In genomic region chr2:53998834-53999233, GRCh38 we compare ENCODE assay signal across 25 cellular contexts.
"Had no signal": no experiment of that assay in that cellular context is flagged by ENCODE, and none has a peak within 500 bp of the region (broad histone marks: within the 10 kb centered on the region; RNA-seq: fewer than 3 reads in every experiment).

No MANE protein-coding gene starts in this region.

- H3K27me3 ChIP-seq: adrenal gland, Peyer's patch had no signal

- H3K4me1 ChIP-seq: adrenal gland, Peyer's patch had no signal

- H3K27ac Mint-ChIP-seq: activated B cell treated with CpG ODN at 0.5 μM for 24 hours; activated CD4-positive, alpha-beta memory T cell treated with anti-CD3 and anti-CD28 coated beads for 36 hours; activated CD4-positive, alpha-beta T cell treated with anti-CD3 and anti-CD28 coated beads, Interleukin-2, amount 10 ng/mL, durations not matched to agents 7 days and 5 days; activated naive CD4-positive, alpha-beta T cell treated with anti-CD3 and anti-CD28 coated beads, Interleukin-2, amount 10 ng/mL, durations not matched to agents 7 days and 5 days; activated naive CD8-positive, alpha-beta T cell treated with anti-CD3 and anti-CD28 coated beads, Interleukin-2, amount 10 ng/mL, durations not matched to agents 7 days and 5 days; activated T-helper 17 cell treated with anti-CD3 and anti-CD28 coated beads, Interleukin-2, amount 50 U/mL, for 72 hours; T-helper 17 cell had no signal

- H3K27me3 Mint-ChIP-seq: activated B cell treated with CpG ODN at 0.5 μM for 24 hours; activated CD4-positive, alpha-beta memory T cell treated with anti-CD3 and anti-CD28 coated beads for 36 hours; activated CD4-positive, alpha-beta T cell treated with anti-CD3 and anti-CD28 coated beads, Interleukin-2, amount 10 ng/mL, durations not matched to agents 7 days and 5 days; activated naive CD4-positive, alpha-beta T cell treated with anti-CD3 and anti-CD28 coated beads, Interleukin-2, amount 10 ng/mL, durations not matched to agents 7 days and 5 days; activated naive CD8-positive, alpha-beta T cell treated with anti-CD3 and anti-CD28 coated beads, Interleukin-2, amount 10 ng/mL, durations not matched to agents 7 days and 5 days; activated T-helper 17 cell treated with anti-CD3 and anti-CD28 coated beads, Interleukin-2, amount 50 U/mL, for 72 hours; T-helper 17 cell had no signal

- H3K36me3 Mint-ChIP-seq: activated CD4-positive, alpha-beta memory T cell treated with anti-CD3 and anti-CD28 coated beads for 36 hours had no signal

- H3K4me3 ChIP-seq: adrenal gland, Peyer's patch had no signal

- DNase-seq: activated B cell treated with CpG ODN at 0.5 μM for 24 hours; activated CD4-positive, alpha-beta memory T cell treated with anti-CD3 and anti-CD28 coated beads for 36 hours; activated CD4-positive, alpha-beta T cell treated with anti-CD3 and anti-CD28 coated beads, Interleukin-2, amount 10 ng/mL, durations not matched to agents 7 days and 5 days; activated CD8-positive, alpha-beta memory T cell treated with anti-CD3 and anti-CD28 coated beads for 24 hours; activated gamma-delta T cell treated with Interleukin-2 at 50 U/mL for 16 hours; activated naive CD4-positive, alpha-beta T cell treated with anti-CD3 and anti-CD28 coated beads, Interleukin-2, amount 10 ng/mL, durations not matched to agents 7 days and 5 days; activated naive CD8-positive, alpha-beta T cell treated with anti-CD3 and anti-CD28 coated beads, Interleukin-2, amount 10 ng/mL, durations not matched to agents 7 days and 5 days; activated T-cell treated with anti-CD3 and anti-CD28 coated beads, Interleukin-2, amount 50 U/mL, for 4 hours; adrenal gland; anterior cingulate cortex; caudate nucleus; NCI-H1048; NCI-H1417 treated with DMSO at 0.1 percent for 48 hours; NCI-H1694; NCI-H2029 treated with DMSO at 0.1 percent for 48 hours; NCI-H345; NCI-H510A; NCI-H526 treated with DMSO at 0.1 percent for 48 hours; NK-92 treated with Interleukin-12 subunit alpha and Interleukin-12 subunit beta, amount 100 ng/mL, for 24 hours; Peyer's patch; Right ventricle myocardium superior; T-helper 17 cell; T-helper 9 cell had no signal

- H3K4me3 Mint-ChIP-seq: activated B cell treated with CpG ODN at 0.5 μM for 24 hours; activated CD4-positive, alpha-beta memory T cell treated with anti-CD3 and anti-CD28 coated beads for 36 hours; activated CD4-positive, alpha-beta T cell treated with anti-CD3 and anti-CD28 coated beads, Interleukin-2, amount 10 ng/mL, durations not matched to agents 7 days and 5 days; activated naive CD4-positive, alpha-beta T cell treated with anti-CD3 and anti-CD28 coated beads, Interleukin-2, amount 10 ng/mL, durations not matched to agents 7 days and 5 days; activated naive CD8-positive, alpha-beta T cell treated with anti-CD3 and anti-CD28 coated beads, Interleukin-2, amount 10 ng/mL, durations not matched to agents 7 days and 5 days; activated T-cell treated with anti-CD3 and anti-CD28 coated beads, Interleukin-2, amount 50 U/mL, for 4 hours; activated T-helper 17 cell treated with anti-CD3 and anti-CD28 coated beads, Interleukin-2, amount 50 U/mL, for 72 hours; T-helper 17 cell had no signal

- H3K27ac ChIP-seq: adrenal gland, Peyer's patch, RWPE1 had no signal

- H3K36me3 ChIP-seq: adrenal gland, Peyer's patch had no signal

- ATAC-seq: activated T-cell treated with anti-CD3 and anti-CD28 coated beads, Interleukin-2, amount 50 U/mL, for 4 hours; activated T-helper 17 cell treated with anti-CD3 and anti-CD28 coated beads, Interleukin-2, amount 50 U/mL, for 72 hours; T-helper 17 cell had no signal

- H3K9me3 Mint-ChIP-seq: activated B cell treated with CpG ODN at 0.5 μM for 24 hours; activated CD4-positive, alpha-beta memory T cell treated with anti-CD3 and anti-CD28 coated beads for 36 hours; activated CD4-positive, alpha-beta T cell treated with anti-CD3 and anti-CD28 coated beads, Interleukin-2, amount 10 ng/mL, durations not matched to agents 7 days and 5 days; activated naive CD4-positive, alpha-beta T cell treated with anti-CD3 and anti-CD28 coated beads, Interleukin-2, amount 10 ng/mL, durations not matched to agents 7 days and 5 days; activated naive CD8-positive, alpha-beta T cell treated with anti-CD3 and anti-CD28 coated beads, Interleukin-2, amount 10 ng/mL, durations not matched to agents 7 days and 5 days; activated T-cell treated with anti-CD3 and anti-CD28 coated beads, Interleukin-2, amount 50 U/mL, for 4 hours; activated T-helper 17 cell treated with anti-CD3 and anti-CD28 coated beads, Interleukin-2, amount 50 U/mL, for 72 hours had no signal

- H3K9me3 ChIP-seq: adrenal gland, Peyer's patch had no signal
